ENCODE assay signal across 1 cellular context in the genomic region with DNA sequence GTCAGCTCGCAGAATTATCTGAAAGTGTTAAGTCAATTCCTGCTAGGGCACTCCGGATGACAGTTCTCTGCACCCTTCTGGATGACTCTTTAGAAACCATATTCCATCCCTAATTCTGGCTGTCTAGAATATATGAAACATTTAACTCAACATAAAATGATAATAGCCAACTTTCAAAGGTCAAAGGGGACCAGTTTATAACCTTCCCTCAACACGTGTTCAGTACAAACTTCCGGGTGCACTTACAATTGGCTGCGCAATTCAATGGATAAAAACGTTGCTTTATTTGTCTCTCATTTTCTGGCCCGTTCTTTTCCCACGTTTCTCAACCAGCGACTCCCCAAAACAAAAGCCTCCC.
TF ChIP-seq lines count a peak whose summit lies in the region.

No MANE protein-coding gene starts in this region.

TF ChIP-seq in HepG2, 621 proteins besides CTCF, POLR2A, EP300 and RAD21:
- TF ChIP-seq SIN3A (IDR thresholded peaks at IDR 0.05; ENCODE audit: borderline replicate concordance, low read depth, low read length), result no peak
- no peak for TF ChIP-seq DNMT1 (CRISPR knock-in tag; IDR thresholded peaks at IDR 0.05)
- TF ChIP-seq NR2C2 (CRISPR knock-in tag; IDR thresholded peaks at IDR 0.05; ENCODE audit: borderline replicate concordance), result peak; percentile 67; the same call in 1 of the 2 replicates
- peak; percentile 70; the same call in 1 of the 2 replicates for TF ChIP-seq SAP130 (CRISPR knock-in tag; IDR thresholded peaks at IDR 0.05; ENCODE audit: low read depth)
- TF ChIP-seq ZFP36L1 (CRISPR knock-in tag; IDR thresholded peaks at IDR 0.05), result no peak
- no peak for TF ChIP-seq SNRNP70 (IDR thresholded peaks at IDR 0.05; ENCODE audit: low read depth, low read length)
- TF ChIP-seq, protein P1, sequence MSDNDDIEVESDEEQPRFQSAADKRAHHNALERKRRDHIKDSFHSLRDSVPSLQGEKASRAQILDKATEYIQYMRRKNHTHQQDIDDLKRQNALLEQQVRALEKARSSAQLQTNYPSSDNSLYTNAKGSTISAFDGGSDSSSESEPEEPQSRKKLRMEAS (IDR thresholded peaks at IDR 0.05), result peak; percentile 74
- TF ChIP-seq NFYB (CRISPR knock-in tag; IDR thresholded peaks at IDR 0.05), result 0 out of 2 replicates have a peak, but pooled peaks have one; percentile 15
- 0 out of 2 replicates have a peak, but pooled peaks have one; percentile 28 for TF ChIP-seq ETV5 (CRISPR knock-in tag; IDR thresholded peaks at IDR 0.05; ENCODE audit: borderline replicate concordance)
- peak; percentile 68 for TF ChIP-seq NR2F6 (IDR thresholded peaks at IDR 0.05)
- TF ChIP-seq NR2F6 (CRISPR knock-in tag; IDR thresholded peaks at IDR 0.05), result peak; percentile 67
- TF ChIP-seq MXI1 (IDR thresholded peaks at IDR 0.05; ENCODE audit: borderline replicate concordance, low read depth, low read length), result peak; percentile 58; the same call in 2 of the 3 replicates
- TF ChIP-seq, protein P2, sequence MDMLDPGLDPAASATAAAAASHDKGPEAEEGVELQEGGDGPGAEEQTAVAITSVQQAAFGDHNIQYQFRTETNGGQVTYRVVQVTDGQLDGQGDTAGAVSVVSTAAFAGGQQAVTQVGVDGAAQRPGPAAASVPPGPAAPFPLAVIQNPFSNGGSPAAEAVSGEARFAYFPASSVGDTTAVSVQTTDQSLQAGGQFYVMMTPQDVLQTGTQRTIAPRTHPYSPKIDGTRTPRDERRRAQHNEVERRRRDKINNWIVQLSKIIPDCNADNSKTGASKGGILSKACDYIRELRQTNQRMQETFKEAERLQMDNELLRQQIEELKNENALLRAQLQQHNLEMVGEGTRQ (IDR thresholded peaks at IDR 0.05; ENCODE audit: low read depth, low read length), result no peak; the same call in 1 of the 2 replicates
- TF ChIP-seq, protein P2 (CRISPR knock-in tag; IDR thresholded peaks at IDR 0.05; ENCODE audit: borderline replicate concordance), result peak; percentile 27; the same call in 1 of the 2 replicates
- TF ChIP-seq ZNF143 (CRISPR knock-in tag; IDR thresholded peaks at IDR 0.05), result no peak
- no peak for TF ChIP-seq U2AF1 (optimal IDR thresholded peaks at IDR 0.05; ENCODE audit: low read depth, low read length)
- TF ChIP-seq KDM2A (CRISPR knock-in tag; IDR thresholded peaks at IDR 0.05; ENCODE audit: borderline replicate concordance, low read depth), result no peak
- no peak for TF ChIP-seq YY1 (IDR thresholded peaks at IDR 0.05; ENCODE audit: insufficient read depth, insufficient replicate concordance, low read depth, low read length)
- TF ChIP-seq RBM39 (IDR thresholded peaks at IDR 0.05; ENCODE audit: low read depth, low read length, poor library complexity, severe bottlenecking), result no peak
- peak; percentile 44; the same call in 1 of the 2 replicates for TF ChIP-seq MXD4 (CRISPR knock-in tag; IDR thresholded peaks at IDR 0.05)
- no peak for TF ChIP-seq ZNF619 (CRISPR knock-in tag; IDR thresholded peaks at IDR 0.05)
- no peak for TF ChIP-seq ZBTB39 (CRISPR knock-in tag; IDR thresholded peaks at IDR 0.05)
- TF ChIP-seq BCLAF1 (IDR thresholded peaks at IDR 0.05), result no peak
- TF ChIP-seq, protein P3, sequence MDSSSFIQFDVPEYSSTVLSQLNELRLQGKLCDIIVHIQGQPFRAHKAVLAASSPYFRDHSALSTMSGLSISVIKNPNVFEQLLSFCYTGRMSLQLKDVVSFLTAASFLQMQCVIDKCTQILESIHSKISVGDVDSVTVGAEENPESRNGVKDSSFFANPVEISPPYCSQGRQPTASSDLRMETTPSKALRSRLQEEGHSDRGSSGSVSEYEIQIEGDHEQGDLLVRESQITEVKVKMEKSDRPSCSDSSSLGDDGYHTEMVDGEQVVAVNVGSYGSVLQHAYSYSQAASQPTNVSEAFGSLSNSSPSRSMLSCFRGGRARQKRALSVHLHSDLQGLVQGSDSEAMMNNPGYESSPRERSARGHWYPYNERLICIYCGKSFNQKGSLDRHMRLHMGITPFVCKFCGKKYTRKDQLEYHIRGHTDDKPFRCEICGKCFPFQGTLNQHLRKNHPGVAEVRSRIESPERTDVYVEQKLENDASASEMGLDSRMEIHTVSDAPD (CRISPR knock-in tag; IDR thresholded peaks at IDR 0.05), result no peak
- no peak for TF ChIP-seq REPIN1 (CRISPR knock-in tag; IDR thresholded peaks at IDR 0.05; ENCODE audit: borderline replicate concordance, low read depth)
- TF ChIP-seq NRL (CRISPR knock-in tag; IDR thresholded peaks at IDR 0.05; ENCODE audit: borderline replicate concordance), result no peak
- TF ChIP-seq CEBPB (IDR thresholded peaks at IDR 0.05; ENCODE audit: borderline replicate concordance, low read depth, low read length), result no peak
- TF ChIP-seq CBX1 (IDR thresholded peaks at IDR 0.05; ENCODE audit: low read depth), result no peak
- no peak for TF ChIP-seq NR2F2 (IDR thresholded peaks at IDR 0.05; ENCODE audit: borderline replicate concordance, low read depth)
- TF ChIP-seq TCF7 (IDR thresholded peaks at IDR 0.05; ENCODE audit: low read depth), result no peak
- TF ChIP-seq ZNF160 (CRISPR knock-in tag; IDR thresholded peaks at IDR 0.05), result no peak
- TF ChIP-seq SNAI1 (CRISPR knock-in tag; IDR thresholded peaks at IDR 0.05; ENCODE audit: borderline replicate concordance), result no peak
- TF ChIP-seq CBX5 (CRISPR knock-in tag; IDR thresholded peaks at IDR 0.05; ENCODE audit: borderline replicate concordance), result no peak
- TF ChIP-seq ZFAT (CRISPR knock-in tag; conservative IDR thresholded peaks at IDR 0.05), result no peak
- TF ChIP-seq ZNF367 (CRISPR knock-in tag; IDR thresholded peaks at IDR 0.05; ENCODE audit: borderline replicate concordance), result no peak
- no peak for TF ChIP-seq ZNF326 (CRISPR knock-in tag; IDR thresholded peaks at IDR 0.05; ENCODE audit: borderline replicate concordance)
- no peak for TF ChIP-seq ZNF225 (CRISPR knock-in tag; IDR thresholded peaks at IDR 0.05)
- no peak for TF ChIP-seq ASH2L (IDR thresholded peaks at IDR 0.05; ENCODE audit: insufficient read length, low read depth, low read length)
- TF ChIP-seq, protein P4, sequence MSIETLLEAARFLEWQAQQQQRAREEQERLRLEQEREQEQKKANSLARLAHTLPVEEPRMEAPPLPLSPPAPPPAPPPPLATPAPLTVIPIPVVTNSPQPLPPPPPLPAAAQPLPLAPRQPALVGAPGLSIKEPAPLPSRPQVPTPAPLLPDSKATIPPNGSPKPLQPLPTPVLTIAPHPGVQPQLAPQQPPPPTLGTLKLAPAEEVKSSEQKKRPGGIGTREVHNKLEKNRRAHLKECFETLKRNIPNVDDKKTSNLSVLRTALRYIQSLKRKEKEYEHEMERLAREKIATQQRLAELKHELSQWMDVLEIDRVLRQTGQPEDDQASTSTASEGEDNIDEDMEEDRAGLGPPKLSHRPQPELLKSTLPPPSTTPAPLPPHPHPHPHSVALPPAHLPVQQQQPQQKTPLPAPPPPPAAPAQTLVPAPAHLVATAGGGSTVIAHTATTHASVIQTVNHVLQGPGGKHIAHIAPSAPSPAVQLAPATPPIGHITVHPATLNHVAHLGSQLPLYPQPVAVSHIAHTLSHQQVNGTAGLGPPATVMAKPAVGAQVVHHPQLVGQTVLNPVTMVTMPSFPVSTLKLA (IDR thresholded peaks at IDR 0.05), result peak; percentile 69
- no peak for TF ChIP-seq ISX (CRISPR knock-in tag; conservative IDR thresholded peaks at IDR 0.05)
- TF ChIP-seq ELF1 (CRISPR knock-in tag; IDR thresholded peaks at IDR 0.05), result 0 out of 2 replicates have a peak, but pooled peaks have one; percentile 33
- no peak for TF ChIP-seq SP1 (IDR thresholded peaks at IDR 0.05)
- no peak for TF ChIP-seq SP1 (CRISPR knock-in tag; IDR thresholded peaks at IDR 0.05)
- TF ChIP-seq KMT2A (CRISPR knock-in tag; IDR thresholded peaks at IDR 0.05), result no peak
- TF ChIP-seq HNRNPLL (IDR thresholded peaks at IDR 0.05; ENCODE audit: low read depth, low read length, poor library complexity, severe bottlenecking), result no peak
- no peak for TF ChIP-seq ZNF136 (CRISPR knock-in tag; IDR thresholded peaks at IDR 0.05; ENCODE audit: low read depth)
- no peak for TF ChIP-seq HOXA9 (CRISPR knock-in tag; IDR thresholded peaks at IDR 0.05; ENCODE audit: borderline replicate concordance)
- TF ChIP-seq, protein P5, sequence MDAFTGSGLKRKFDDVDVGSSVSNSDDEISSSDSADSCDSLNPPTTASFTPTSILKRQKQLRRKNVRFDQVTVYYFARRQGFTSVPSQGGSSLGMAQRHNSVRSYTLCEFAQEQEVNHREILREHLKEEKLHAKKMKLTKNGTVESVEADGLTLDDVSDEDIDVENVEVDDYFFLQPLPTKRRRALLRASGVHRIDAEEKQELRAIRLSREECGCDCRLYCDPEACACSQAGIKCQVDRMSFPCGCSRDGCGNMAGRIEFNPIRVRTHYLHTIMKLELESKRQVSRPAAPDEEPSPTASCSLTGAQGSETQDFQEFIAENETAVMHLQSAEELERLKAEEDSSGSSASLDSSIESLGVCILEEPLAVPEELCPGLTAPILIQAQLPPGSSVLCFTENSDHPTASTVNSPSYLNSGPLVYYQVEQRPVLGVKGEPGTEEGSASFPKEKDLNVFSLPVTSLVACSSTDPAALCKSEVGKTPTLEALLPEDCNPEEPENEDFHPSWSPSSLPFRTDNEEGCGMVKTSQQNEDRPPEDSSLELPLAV (CRISPR knock-in tag; conservative IDR thresholded peaks at IDR 0.05; ENCODE audit: low read depth), result no peak
- TF ChIP-seq ZNF720 (CRISPR knock-in tag; IDR thresholded peaks at IDR 0.05), result no peak
- TF ChIP-seq ZNF670 (CRISPR knock-in tag; IDR thresholded peaks at IDR 0.05; ENCODE audit: borderline replicate concordance), result 0 out of 2 replicates have a peak, but pooled peaks have one; percentile 40
- TF ChIP-seq, protein P6, sequence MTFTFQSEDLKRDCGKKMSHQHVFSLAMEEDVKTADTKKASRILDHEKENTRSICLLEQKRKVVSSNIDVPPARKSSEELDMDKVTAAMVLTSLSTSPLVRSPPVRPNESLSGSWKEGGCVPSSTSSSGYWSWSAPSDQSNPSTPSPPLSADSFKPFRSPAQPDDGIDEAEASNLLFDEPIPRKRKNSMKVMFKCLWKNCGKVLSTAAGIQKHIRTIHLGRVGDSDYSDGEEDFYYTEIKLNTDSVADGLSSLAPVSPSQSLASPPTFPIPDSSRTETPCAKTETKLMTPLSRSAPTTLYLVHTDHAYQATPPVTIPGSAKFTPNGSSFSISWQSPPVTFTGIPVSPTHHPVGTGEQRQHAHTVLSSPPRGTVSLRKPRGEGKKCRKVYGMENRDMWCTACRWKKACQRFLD (CRISPR knock-in tag; IDR thresholded peaks at IDR 0.05; ENCODE audit: borderline replicate concordance), result no peak
- peak; percentile 31; the same call in 1 of the 2 replicates for TF ChIP-seq CEBPG (CRISPR knock-in tag; IDR thresholded peaks at IDR 0.05)
- TF ChIP-seq, protein P7, sequence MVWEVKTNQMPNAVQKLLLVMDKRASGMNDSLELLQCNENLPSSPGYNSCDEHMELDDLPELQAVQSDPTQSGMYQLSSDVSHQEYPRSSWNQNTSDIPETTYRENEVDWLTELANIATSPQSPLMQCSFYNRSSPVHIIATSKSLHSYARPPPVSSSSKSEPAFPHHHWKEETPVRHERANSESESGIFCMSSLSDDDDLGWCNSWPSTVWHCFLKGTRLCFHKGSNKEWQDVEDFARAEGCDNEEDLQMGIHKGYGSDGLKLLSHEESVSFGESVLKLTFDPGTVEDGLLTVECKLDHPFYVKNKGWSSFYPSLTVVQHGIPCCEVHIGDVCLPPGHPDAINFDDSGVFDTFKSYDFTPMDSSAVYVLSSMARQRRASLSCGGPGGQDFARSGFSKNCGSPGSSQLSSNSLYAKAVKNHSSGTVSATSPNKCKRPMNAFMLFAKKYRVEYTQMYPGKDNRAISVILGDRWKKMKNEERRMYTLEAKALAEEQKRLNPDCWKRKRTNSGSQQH (CRISPR knock-in tag; IDR thresholded peaks at IDR 0.05; ENCODE audit: low read depth), result 0 out of 2 replicates have a peak, but pooled peaks have one; percentile 23
TF ChIP-seq in HepG2: peak in this region for 14.
